Comparison of ENCODE assay signal across 16 cellular contexts in genomic region chr17:6661464-6661848, GRCh38. TPM values are rescaled to one million over a fixed set of nuclear protein-coding genes. Genes with fewer than 3 reads are reported as not detected.
DNase-seq lines count a peak whose midpoint lies in the region; ATAC-seq and TF ChIP-seq lines count a peak whose summit lies in the region.
"Had no signal": no experiment of that assay in that cellular context is flagged by ENCODE, and none has a peak within 500 bp of the region (broad histone marks: within the 10 kb centered on the region; RNA-seq: fewer than 3 reads in every experiment).

No MANE protein-coding gene starts in this region.

- H3K27me3 ChIP-seq in H9 (ENCODE audit: insufficient read depth, low read length): peaks cover 4% of the 10 kb centered on the region; the same call in 1 of the 2 replicates
- no peaks in the 10 kb centered on the region for H3K27me3 ChIP-seq in OCI-LY3 (ENCODE audit: low read depth, low read length)
- H3K27me3 ChIP-seq in PC-9 (ENCODE audit: insufficient read depth, low read depth): no peaks in the 10 kb centered on the region

- no peak overlapping the region for H2AK5ac ChIP-seq in H9 (ENCODE audit: insufficient read length, low read length)

- no peaks in the 10 kb centered on the region for H3K4me1 ChIP-seq in H9 (ENCODE audit: insufficient read depth, low read length)
- H3K4me1 ChIP-seq in OCI-LY3 (ENCODE audit: low read length): peaks cover 17% of the 10 kb centered on the region
- H3K4me1 ChIP-seq in PC-9 (replicated peaks; ENCODE audit: insufficient read depth): peaks cover 13% of the 10 kb centered on the region

- no peaks in the 10 kb centered on the region for H3K9me2 ChIP-seq in PC-9 (ENCODE audit: insufficient read depth)

- POLR2A ChIA-PET in PC-9 (lab: Charles Lee; ENCODE audit: unreplicated experiment) (no interaction called here), WTC11 (lab: Charles Lee) (no interaction called here)

- H3K4me3 ChIP-seq in OCI-LY3 (ENCODE audit: low read length) (peak overlapping the region; percentile 56; the same call in 1 of the 2 replicates), PC-9 (no peak overlapping the region)
- H3K4me3 ChIP-seq: GM23248 had no signal

- no peak overlapping the region for H3K23ac ChIP-seq in H9 (ENCODE audit: insufficient read length, low read depth, low read length)

- H4K8ac ChIP-seq in H9 (replicated peaks; ENCODE audit: insufficient read length, low read depth, low read length): no peak overlapping the region

- H4K20me1 ChIP-seq in H9 (ENCODE audit: control insufficient read depth, insufficient read depth, insufficient read length): no peaks in the 10 kb centered on the region
- H4K20me1 ChIP-seq in OCI-LY3 (ENCODE audit: insufficient read depth, low read length): no peaks in the 10 kb centered on the region
- H4K20me1 ChIP-seq in PC-9 (ENCODE audit: insufficient read depth): no peaks in the 10 kb centered on the region

- H3K9ac ChIP-seq in H9 (ENCODE audit: extremely low read depth, insufficient read length, low read length) (no peak overlapping the region), OCI-LY3 (ENCODE audit: low read length) (no peak overlapping the region)
- H3K9ac ChIP-seq: GM23248 had no signal

- no peak for ATAC-seq in memory B cell (ENCODE audit: low read depth)
- ATAC-seq in WTC11: no peak

- peaks cover 0 to 1% (median 0%) of the 10 kb centered on the region in 3 experiments; a peak in 1 of 7 replicates for H3K36me3 Mint-ChIP-seq in H9 (ENCODE audit: insufficient read depth in 1 of 3, low read depth in 3 of 3)
- peaks cover 7% of the 10 kb centered on the region for H3K36me3 Mint-ChIP-seq in memory B cell
- no peaks in the 10 kb centered on the region for H3K36me3 Mint-ChIP-seq in WTC11

- H3K4me2 ChIP-seq in H9 (ENCODE audit: insufficient read depth, insufficient read length, low read length): no peak overlapping the region
- H3K4me2 ChIP-seq in OCI-LY3 (ENCODE audit: low read length): peak overlapping the region; percentile 81
- H3K4me2 ChIP-seq in PC-9: no peak overlapping the region

- H3F3A ChIP-seq in PC-9 (ENCODE audit: insufficient read depth, low read depth): peaks cover 7% of the 10 kb centered on the region; the same call in 1 of the 2 replicates

- H2BK12ac ChIP-seq in H9 (ENCODE audit: insufficient read length, low read depth, low read length): no peak overlapping the region

- H2AFZ ChIP-seq in H9 (ENCODE audit: low read length): no peak overlapping the region
- no peak overlapping the region for H2AFZ ChIP-seq in OCI-LY3 (ENCODE audit: low read depth, low read length)
- H2AFZ ChIP-seq in PC-9: no peak overlapping the region
- H2AFZ ChIP-seq: GM23248 had no signal

- no peak overlapping the region for H2BK15ac ChIP-seq in H9 (ENCODE audit: low read depth, low read length)

- H3K4me3 Mint-ChIP-seq in H9 (no peak overlapping the region), memory B cell (peak overlapping the region; percentile 85), WTC11 (no peak overlapping the region)

- intact Hi-C loops in PC-9 (cut with micrococcal nuclease; ENCODE audit: unreplicated experiment): no loop called here

- no peak overlapping the region for H3K27ac ChIP-seq in H9 (ENCODE audit: insufficient read length, low read depth, low read length)
- H3K27ac ChIP-seq in OCI-LY3 (ENCODE audit: low read length): no peak overlapping the region
- H3K27ac ChIP-seq in PC-9: no peak overlapping the region
- H3K27ac ChIP-seq: GM23248 had no signal

- no peak overlapping the region for H3K4ac ChIP-seq in H9 (ENCODE audit: low read depth, low read length)

- no peaks in the 10 kb centered on the region for H3K36me3 ChIP-seq in OCI-LY3 (replicated peaks; ENCODE audit: low read depth, low read length)
- no peaks in the 10 kb centered on the region for H3K36me3 ChIP-seq in PC-9 (ENCODE audit: low read depth)

- TF ChIP-seq CTCF in H9 (conservative IDR thresholded peaks at IDR 0.05): no peak
- no peak for TF ChIP-seq CTCF in OCI-LY3 (IDR thresholded peaks at IDR 0.05; ENCODE audit: low read depth, low read length)
- TF ChIP-seq CTCF in PC-9 (conservative IDR thresholded peaks at IDR 0.05): no peak
- TF ChIP-seq CTCF in WTC11 (IDR thresholded peaks at IDR 0.05): no peak

- H3K27me3 Mint-ChIP-seq in H9 (ENCODE audit: low read depth) (peaks cover 78% of the 10 kb centered on the region), memory B cell (no peaks in the 10 kb centered on the region), WTC11 (ENCODE audit: low read depth) (peaks cover 55% of the 10 kb centered on the region)

- no peak overlapping the region for H4K91ac ChIP-seq in H9 (ENCODE audit: insufficient read length, low read depth, low read length)

- H2BK20ac ChIP-seq in H9 (ENCODE audit: low read depth, low read length, poor library complexity, severe bottlenecking): no peak overlapping the region

- no peaks in the 10 kb centered on the region for H3K79me1 ChIP-seq in H9 (ENCODE audit: insufficient read depth, low read depth, low read length, poor library complexity, severe bottlenecking)

- no peak overlapping the region for H2BK5ac ChIP-seq in H9 (ENCODE audit: insufficient read length, low read length)

- H3K56ac ChIP-seq in H9 (ENCODE audit: insufficient read length, low read depth, low read length): no peak overlapping the region

- CTCF ChIA-PET in PC-9 (lab: Charles Lee): interaction anchor here (1.0 kb wide), 1 partner anchor 359 kb away, joined by 6 read pairs; no protein-coding TSS in a partner anchor
- CTCF ChIA-PET in WTC11 (lab: Charles Lee): interaction anchor here (0.8 to 1.6 kb wide), 3 partner anchors 182 to 361 kb away, joined by 3 to 8 read pairs (median 3); no protein-coding TSS in a partner anchor

- no peaks in the 10 kb centered on the region for H3K23me2 ChIP-seq in H9 (ENCODE audit: insufficient read length, low read depth, low read length, poor library complexity, severe bottlenecking)

- H3K4me1 Mint-ChIP-seq in H9 (peaks cover 7% of the 10 kb centered on the region in 2 experiments), memory B cell (peaks cover 40% of the 10 kb centered on the region), WTC11 (peaks cover 11% of the 10 kb centered on the region)

- no peak overlapping the region for H3K27ac Mint-ChIP-seq in H9
- H3K27ac Mint-ChIP-seq in memory B cell: no peak overlapping the region
- H3K27ac Mint-ChIP-seq in WTC11: no peak overlapping the region

- no peaks in the 10 kb centered on the region; a peak in 2 of 5 replicates for H3K9me3 Mint-ChIP-seq in H9
- H3K9me3 Mint-ChIP-seq in memory B cell: no peaks in the 10 kb centered on the region
- no peaks in the 10 kb centered on the region for H3K9me3 Mint-ChIP-seq in WTC11

- H3K14ac ChIP-seq in H9 (ENCODE audit: insufficient read depth, low read length): no peak overlapping the region

- DNase-seq in CD1c-positive myeloid dendritic cell (ENCODE audit: extremely low spot score) (peak; percentile 23), H9 (peak; percentile 18), memory B cell (ENCODE audit: low spot score in 2 of 2) (no peak), PC-9 (no peak), WTC11 (ENCODE audit: low spot score) (no peak), AG08396 (ENCODE audit: low spot score) (no peak)
- DNase-seq: COR-L47, DMS153, GM23248, NCI-H1417, NCI-H2029, NCI-H2171 treated with DMSO at 0.1 percent for 48 hours, NCI-H774, SHP77 treated with DMSO at 0.1 percent for 48 hours had no signal

- no TSS peak for BruUV-seq in PC-9 (replicated peaks; lab: Mats Ljungman, UMichigan)

- no peak overlapping the region for H2BK120ac ChIP-seq in H9 (ENCODE audit: low read depth, low read length, poor library complexity, severe bottlenecking)

- no peaks in the 10 kb centered on the region for H3K79me2 ChIP-seq in H9 (ENCODE audit: insufficient read depth, low read length)
- H3K79me2 ChIP-seq in OCI-LY3 (ENCODE audit: low read length): peaks cover 4% of the 10 kb centered on the region; the same call in 1 of the 2 replicates
- no peaks in the 10 kb centered on the region for H3K79me2 ChIP-seq in PC-9 (ENCODE audit: low read depth)

- no CpG with 5 or more reads among the region's 2 CpGs for whole genome bisulfite sequencing in H9 (ENCODE audit: extremely low coverage, insufficient read length, low lambda C conversion rate)

- H3K9me3 ChIP-seq in H9 (ENCODE audit: control insufficient read depth, low read depth, low read length) (no peaks in the 10 kb centered on the region), OCI-LY3 (ENCODE audit: insufficient read depth, low read length) (no peaks in the 10 kb centered on the region), PC-9 (ENCODE audit: insufficient read depth, low read depth) (no peaks in the 10 kb centered on the region)

- no peak overlapping the region for H4K5ac ChIP-seq in H9 (ENCODE audit: insufficient read length, low read depth, low read length)

- H3T11ph ChIP-seq in H9 (ENCODE audit: low read length): no peak overlapping the region

- no peak overlapping the region for H3K18ac ChIP-seq in H9 (ENCODE audit: insufficient read length, low read depth, low read length)

TF ChIP-seq in WTC11, 78 proteins besides CTCF, POLR2A, EP300 and RAD21 (continues in another document):
- TF ChIP-seq ZSCAN18 (CRISPR knock-in tag; IDR thresholded peaks at IDR 0.05): no peak

RNA-seq across cellular contexts. Expression of gene C17orf100, which starts 9.9 kb away (rescaled TPM):
- 0.70 and 1.1 TPM in 2 replicates for total RNA-seq in H9 (2021)
- 2.3 and 4.4 TPM in 2 replicates for total RNA-seq in PC-9 (2021)
- total RNA-seq in WTC11 (2021): 2.3 to 2.7 TPM (median 2.6 TPM) in 3 replicates

RNA-seq across cellular contexts. Expression of gene MED31, which starts 10.1 kb away (rescaled TPM):
- total RNA-seq in H9 (2021): 9.1 and 11.8 TPM in 2 replicates
- total RNA-seq in PC-9 (2021): 19.2 and 41.4 TPM in 2 replicates
- 10.6 to 12.3 TPM (median 11.4 TPM) in 3 replicates for total RNA-seq in WTC11 (2021)

RNA-seq across cellular contexts. Expression of gene TXNDC17, which starts 20.6 kb away (rescaled TPM):
- total RNA-seq in H9 (2021) (170 and 188 TPM in 2 replicates), PC-9 (2021) (103 and 114 TPM in 2 replicates), WTC11 (2021) (148 to 157 TPM (median 151 TPM) in 3 replicates)

RNA-seq across cellular contexts. Expression of gene KIAA0753, which starts 20.9 kb away (rescaled TPM):
- 37.2 and 37.4 TPM in 2 replicates for total RNA-seq in H9 (2021)
- total RNA-seq in PC-9 (2021): 34.1 and 47.0 TPM in 2 replicates
- 17.7 to 22.8 TPM (median 18.4 TPM) in 3 replicates for total RNA-seq in WTC11 (2021)

RNA-seq across cellular contexts. Expression of gene SLC13A5, which starts 51.7 kb away (rescaled TPM):
- 1.4 and 1.6 TPM in 2 replicates for total RNA-seq in H9 (2021)
- 0.92 and 2.0 TPM in 2 replicates for total RNA-seq in PC-9 (2021)
- 1.6 to 2.3 TPM (median 1.8 TPM) in 3 replicates for total RNA-seq in WTC11 (2021)
- total RNA-seq: GM23248, NCI-H460 had no signal

Comparison
In these comparisons a context has a peak if more than half of its experiments do, and no peak if none do; other contexts are left out.
1. DNase-seq: peak in CD1c-positive myeloid dendritic cell (single experiment) and H9 (single experiment); none in memory B cell (0 of 2), PC-9 (0 of 2), WTC11 (single experiment) and AG08396 (single experiment).